ENCODE assay signal across 3 cellular contexts in the genomic region with DNA sequence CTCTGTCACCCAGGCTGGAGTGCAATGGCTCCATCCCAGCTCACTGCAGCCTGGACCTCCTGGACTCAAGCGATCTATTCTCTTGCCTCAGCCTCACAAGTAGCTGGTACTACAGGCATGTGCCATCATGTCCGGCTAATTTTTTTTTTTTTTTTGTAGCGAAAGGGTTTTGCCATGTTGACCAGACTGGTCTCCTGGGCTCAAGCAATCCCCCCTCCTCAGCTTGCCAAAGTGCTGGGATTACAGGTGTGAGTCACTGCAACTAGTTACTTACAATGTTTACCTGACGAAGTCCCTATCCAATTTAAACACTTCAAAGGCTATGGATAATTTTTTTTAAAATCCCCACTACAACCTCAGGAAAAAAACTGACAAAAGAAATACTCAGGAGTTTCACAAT.
TF ChIP-seq lines count a peak whose summit lies in the region.

No MANE protein-coding gene starts in this region.

TF ChIP-seq in SK-N-SH, 30 proteins besides CTCF, POLR2A, EP300 and RAD21 (continued from another document):
- no peak for TF ChIP-seq ZBTB33 (IDR thresholded peaks at IDR 0.05; ENCODE audit: borderline replicate concordance, low read depth)
- no peak for TF ChIP-seq RXRA (IDR thresholded peaks at IDR 0.05; ENCODE audit: borderline replicate concordance, low read depth)
- TF ChIP-seq POLR2AphosphoS5 (IDR thresholded peaks at IDR 0.05; ENCODE audit: low read depth, low read length): no peak
- no peak for TF ChIP-seq NRF1 (IDR thresholded peaks at IDR 0.05; ENCODE audit: low read depth, low read length)
- TF ChIP-seq PBX3 (IDR thresholded peaks at IDR 0.05): no peak
- no peak for TF ChIP-seq IRF3 (IDR thresholded peaks at IDR 0.05; ENCODE audit: low read depth, low read length)
- no peak for TF ChIP-seq RFX5 (IDR thresholded peaks at IDR 0.05; ENCODE audit: low read length)
TF ChIP-seq in SK-N-SH: peak in this region for 0.

TF ChIP-seq in SK-N-SH treated with all-trans-retinoic acid at 6 μM for 48 hours, 23 proteins besides CTCF, POLR2A, EP300 and RAD21 (continued from another document):
- TF ChIP-seq, protein P1, sequence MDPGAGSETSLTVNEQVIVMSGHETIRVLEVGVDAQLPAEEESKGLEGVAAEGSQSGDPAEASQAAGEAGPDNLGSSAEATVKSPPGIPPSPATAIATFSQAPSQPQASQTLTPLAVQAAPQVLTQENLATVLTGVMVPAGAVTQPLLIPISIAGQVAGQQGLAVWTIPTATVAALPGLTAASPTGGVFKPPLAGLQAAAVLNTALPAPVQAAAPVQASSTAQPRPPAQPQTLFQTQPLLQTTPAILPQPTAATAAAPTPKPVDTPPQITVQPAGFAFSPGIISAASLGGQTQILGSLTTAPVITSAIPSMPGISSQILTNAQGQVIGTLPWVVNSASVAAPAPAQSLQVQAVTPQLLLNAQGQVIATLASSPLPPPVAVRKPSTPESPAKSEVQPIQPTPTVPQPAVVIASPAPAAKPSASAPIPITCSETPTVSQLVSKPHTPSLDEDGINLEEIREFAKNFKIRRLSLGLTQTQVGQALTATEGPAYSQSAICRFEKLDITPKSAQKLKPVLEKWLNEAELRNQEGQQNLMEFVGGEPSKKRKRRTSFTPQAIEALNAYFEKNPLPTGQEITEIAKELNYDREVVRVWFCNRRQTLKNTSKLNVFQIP (CRISPR knock-in tag; IDR thresholded peaks at IDR 0.05; ENCODE audit: borderline replicate concordance, low read depth): no peak
- TF ChIP-seq GLIS3 (CRISPR knock-in tag; IDR thresholded peaks at IDR 0.05): no peak
- no peak for TF ChIP-seq RARB (CRISPR knock-in tag; IDR thresholded peaks at IDR 0.05)
- no peak for TF ChIP-seq ZNF8 (CRISPR knock-in tag; IDR thresholded peaks at IDR 0.05)
- no peak for TF ChIP-seq ESRRG (CRISPR knock-in tag; IDR thresholded peaks at IDR 0.05)
- TF ChIP-seq ZFP30 (CRISPR knock-in tag; IDR thresholded peaks at IDR 0.05): no peak
- no peak for TF ChIP-seq TSHZ2 (CRISPR knock-in tag; IDR thresholded peaks at IDR 0.05)
- TF ChIP-seq SNAI2 (CRISPR knock-in tag; IDR thresholded peaks at IDR 0.05): no peak
- no peak for TF ChIP-seq TCF4 (CRISPR knock-in tag; IDR thresholded peaks at IDR 0.05; ENCODE audit: borderline replicate concordance)
- no peak for TF ChIP-seq TOX (CRISPR knock-in tag; IDR thresholded peaks at IDR 0.05; ENCODE audit: borderline replicate concordance)
- no peak for TF ChIP-seq ZNF565 (CRISPR knock-in tag; conservative IDR thresholded peaks at IDR 0.05; ENCODE audit: low read depth)
- no peak for TF ChIP-seq CSRNP3 (CRISPR knock-in tag; IDR thresholded peaks at IDR 0.05)
- TF ChIP-seq ZFP3 (CRISPR knock-in tag; IDR thresholded peaks at IDR 0.05): no peak
- TF ChIP-seq, protein P2, sequence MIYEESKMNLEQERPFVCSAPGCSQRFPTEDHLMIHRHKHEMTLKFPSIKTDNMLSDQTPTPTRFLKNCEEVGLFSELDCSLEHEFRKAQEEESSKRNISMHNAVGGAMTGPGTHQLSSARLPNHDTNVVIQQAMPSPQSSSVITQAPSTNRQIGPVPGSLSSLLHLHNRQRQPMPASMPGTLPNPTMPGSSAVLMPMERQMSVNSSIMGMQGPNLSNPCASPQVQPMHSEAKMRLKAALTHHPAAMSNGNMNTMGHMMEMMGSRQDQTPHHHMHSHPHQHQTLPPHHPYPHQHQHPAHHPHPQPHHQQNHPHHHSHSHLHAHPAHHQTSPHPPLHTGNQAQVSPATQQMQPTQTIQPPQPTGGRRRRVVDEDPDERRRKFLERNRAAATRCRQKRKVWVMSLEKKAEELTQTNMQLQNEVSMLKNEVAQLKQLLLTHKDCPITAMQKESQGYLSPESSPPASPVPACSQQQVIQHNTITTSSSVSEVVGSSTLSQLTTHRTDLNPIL (CRISPR knock-in tag; IDR thresholded peaks at IDR 0.05; ENCODE audit: low read depth): no peak
- TF ChIP-seq PPARA (CRISPR knock-in tag; IDR thresholded peaks at IDR 0.05; ENCODE audit: borderline replicate concordance): no peak
- no peak for TF ChIP-seq ISL1 (CRISPR knock-in tag; IDR thresholded peaks at IDR 0.05)

TF ChIP-seq in neural cell, 6 proteins besides CTCF, POLR2A, EP300 and RAD21:
- TF ChIP-seq REST (IDR thresholded peaks at IDR 0.05; ENCODE audit: borderline replicate concordance): no peak
- no peak for TF ChIP-seq SMC3 (conservative IDR thresholded peaks at IDR 0.05; ENCODE audit: poor library complexity)
- no peak for TF ChIP-seq TAF1 (IDR thresholded peaks at IDR 0.05; ENCODE audit: low read depth)
- TF ChIP-seq MXI1 (conservative IDR thresholded peaks at IDR 0.05; ENCODE audit: poor library complexity, severe bottlenecking): no peak
- TF ChIP-seq EZH2 (IDR thresholded peaks at IDR 0.05; ENCODE audit: borderline replicate concordance, insufficient read depth, low read length, poor library complexity, severe bottlenecking): no peak
- TF ChIP-seq POLR2AphosphoS5 (IDR thresholded peaks at IDR 0.05): no peak
